ENCODE assay signal across 8 cellular contexts in genomic region chr11:107916671-107917241, GRCh38. TPM values are rescaled to one million over a fixed set of nuclear protein-coding genes. Genes with fewer than 3 reads are reported as not detected.
DNase-seq lines count a peak whose midpoint lies in the region; ATAC-seq and TF ChIP-seq lines count a peak whose summit lies in the region.

No MANE protein-coding gene starts in this region.

- H4K20me1 ChIP-seq in smooth muscle cell (ENCODE audit: low read depth), result no peaks in the 10 kb centered on the region

- H3K27me3 ChIP-seq in smooth muscle cell (ENCODE audit: low read depth), result no peaks in the 10 kb centered on the region

- no peak overlapping the region for H3K4me3 ChIP-seq in smooth muscle cell

- no peak overlapping the region for H3K27ac ChIP-seq in smooth muscle cell (ENCODE audit: low read depth)

- H3K79me2 ChIP-seq in smooth muscle cell (ENCODE audit: low read depth), result no peaks in the 10 kb centered on the region

- 44% methylated on average over 13 of the region's 13 CpGs for WGBS in smooth muscle cell (ENCODE audit: low lambda C conversion rate)

- ATAC-seq in HG02938 (IDR thresholded peaks at IDR 0.05; ENCODE audit: unreplicated experiment), result peak; percentile 58
- ATAC-seq in SK-N-SH treated with all-trans-retinoic acid at 6 μM for 48 hours, result peak; percentile 42; the same call in 1 of the 3 replicates
- no peak for ATAC-seq in HG03378 (IDR thresholded peaks at IDR 0.05; ENCODE audit: unreplicated experiment)

- H3K4me1 ChIP-seq in smooth muscle cell (ENCODE audit: low read depth), result no peaks in the 10 kb centered on the region

- no peak overlapping the region for H3K9ac ChIP-seq in smooth muscle cell (ENCODE audit: low read depth)

- no peak overlapping the region for H3K4me2 ChIP-seq in smooth muscle cell

- DNase-seq in SKM-1 treated with dmso at 0.1 percent for 144 hours (lab: John Stamatoyannopoulos, UW; ENCODE audit: unreplicated experiment) (peak; percentile 12), SKM-1 (lab: John Stamatoyannopoulos, UW; ENCODE audit: unreplicated experiment) (no peak), ecto neural progenitor cell (ENCODE audit: low spot score) (peak; percentile 73), smooth muscle cell (lab: John Stamatoyannopoulos, UW; ENCODE audit: unreplicated experiment) (no peak), NCI-H446 treated with DMSO at 0.1 percent for 48 hours (lab: John Stamatoyannopoulos, UW) (no peak)

- TF ChIP-seq CTCF in smooth muscle cell (IDR thresholded peaks at IDR 0.05; ENCODE audit: borderline replicate concordance, insufficient read depth, poor library complexity, severe bottlenecking), result peak; percentile 64

- no peaks in the 10 kb centered on the region for H3K36me3 ChIP-seq in smooth muscle cell (ENCODE audit: low read depth)

- H3F3A ChIP-seq in smooth muscle cell (ENCODE audit: low read depth), result no peaks in the 10 kb centered on the region

- no peak overlapping the region for H2AFZ ChIP-seq in smooth muscle cell (ENCODE audit: low read depth)

- no peaks in the 10 kb centered on the region for H3K9me3 ChIP-seq in smooth muscle cell (replicated peaks; ENCODE audit: low read depth)

TF ChIP-seq in SK-N-SH treated with all-trans-retinoic acid at 6 μM for 48 hours, 23 proteins besides CTCF, POLR2A, EP300 and RAD21:
- no peak for TF ChIP-seq TOX (CRISPR knock-in tag; IDR thresholded peaks at IDR 0.05; ENCODE audit: borderline replicate concordance)
- TF ChIP-seq SNAI2 (CRISPR knock-in tag; IDR thresholded peaks at IDR 0.05), result no peak
- no peak for TF ChIP-seq GLIS3 (CRISPR knock-in tag; IDR thresholded peaks at IDR 0.05)
- no peak for TF ChIP-seq PPARA (CRISPR knock-in tag; IDR thresholded peaks at IDR 0.05; ENCODE audit: borderline replicate concordance)
- no peak for TF ChIP-seq ZC3H10 (CRISPR knock-in tag; IDR thresholded peaks at IDR 0.05)
- no peak for TF ChIP-seq PATZ1 (CRISPR knock-in tag; IDR thresholded peaks at IDR 0.05; ENCODE audit: borderline replicate concordance)
- no peak for TF ChIP-seq CREB5 (CRISPR knock-in tag; IDR thresholded peaks at IDR 0.05; ENCODE audit: low read depth)
- no peak for TF ChIP-seq ZNF8 (CRISPR knock-in tag; IDR thresholded peaks at IDR 0.05)
- TF ChIP-seq TCF4 (CRISPR knock-in tag; IDR thresholded peaks at IDR 0.05; ENCODE audit: borderline replicate concordance), result no peak
- TF ChIP-seq ESRRG (CRISPR knock-in tag; IDR thresholded peaks at IDR 0.05), result no peak
- TF ChIP-seq ISL1 (CRISPR knock-in tag; IDR thresholded peaks at IDR 0.05), result no peak
- no peak for TF ChIP-seq RARB (CRISPR knock-in tag; IDR thresholded peaks at IDR 0.05)
- TF ChIP-seq OSR1 (CRISPR knock-in tag; IDR thresholded peaks at IDR 0.05), result no peak
- no peak for TF ChIP-seq BACH2 (CRISPR knock-in tag; IDR thresholded peaks at IDR 0.05; ENCODE audit: borderline replicate concordance)
- no peak for TF ChIP-seq ZNF70 (CRISPR knock-in tag; IDR thresholded peaks at IDR 0.05)
- TF ChIP-seq CSDC2 (CRISPR knock-in tag; IDR thresholded peaks at IDR 0.05), result no peak
- no peak for TF ChIP-seq ZFP3 (CRISPR knock-in tag; IDR thresholded peaks at IDR 0.05)
- TF ChIP-seq CSRNP3 (CRISPR knock-in tag; IDR thresholded peaks at IDR 0.05), result no peak
- no peak for TF ChIP-seq ZFP30 (CRISPR knock-in tag; IDR thresholded peaks at IDR 0.05)

RNA-seq across cellular contexts. Expression of gene RAB39A, which starts 11.5 kb away (rescaled TPM):
- not detected in 2 replicates for total RNA-seq in smooth muscle cell
- not detected in 2 replicates for polyA plus RNA-seq in smooth muscle cell

RNA-seq across cellular contexts. Expression of gene SLC35F2, which starts 58.2 kb away (rescaled TPM):
- 7.8 and 11.8 TPM in 2 replicates for total RNA-seq in smooth muscle cell
- 2.4 and 10.4 TPM in 2 replicates for polyA plus RNA-seq in smooth muscle cell

Comparison
In these comparisons a context has a peak if more than half of its experiments do, and no peak if none do; other contexts are left out.
1. DNase-seq: peak in SKM-1 treated with dmso at 0.1 percent for 144 hours (single experiment) and ecto neural progenitor cell (single experiment); none in SKM-1 (single experiment), smooth muscle cell (single experiment) and NCI-H446 treated with DMSO at 0.1 percent for 48 hours (single experiment).